ENCODE assay signal across 11 cellular contexts in genomic region chr6:143600821-143601220, GRCh38.
"Had no signal": no experiment of that assay in that cellular context is flagged by ENCODE, and none has a peak within 500 bp of the region (broad histone marks: within the 10 kb centered on the region; RNA-seq: fewer than 3 reads in every experiment).

No MANE protein-coding gene starts in this region.

- H3K9ac ChIP-seq: GM23248 had no signal

- FAIRE-seq: H1, H54 had no signal

- H2AFZ ChIP-seq: GM23248, GM23338 had no signal

- H3K9me3 Mint-ChIP-seq: GM23338, H9, HFFc6 had no signal

- H3K4me2 ChIP-seq: GM23338 had no signal

- DNase-seq: GM23248, GOT3, H7, H9, HCEC 1CT, HFFc6 had no signal

- ATAC-seq: GM23338, HCT116 had no signal

- H3K27ac ChIP-seq: GM23248 had no signal

- H3K36me3 ChIP-seq: HAP-1 had no signal

- H3K4me3 ChIP-seq: GM23248, GM23338, HAP-1 had no signal

- H3K9me3 ChIP-seq: HAP-1 had no signal

- H3K27ac Mint-ChIP-seq: GM23338, HFFc6 had no signal

- H3K4me1 ChIP-seq: HAP-1 had no signal

- H3K4me3 Mint-ChIP-seq: GM23338, H9, HFFc6 had no signal
